11 cellular contexts compared by ENCODE assay signal in the genomic region with DNA sequence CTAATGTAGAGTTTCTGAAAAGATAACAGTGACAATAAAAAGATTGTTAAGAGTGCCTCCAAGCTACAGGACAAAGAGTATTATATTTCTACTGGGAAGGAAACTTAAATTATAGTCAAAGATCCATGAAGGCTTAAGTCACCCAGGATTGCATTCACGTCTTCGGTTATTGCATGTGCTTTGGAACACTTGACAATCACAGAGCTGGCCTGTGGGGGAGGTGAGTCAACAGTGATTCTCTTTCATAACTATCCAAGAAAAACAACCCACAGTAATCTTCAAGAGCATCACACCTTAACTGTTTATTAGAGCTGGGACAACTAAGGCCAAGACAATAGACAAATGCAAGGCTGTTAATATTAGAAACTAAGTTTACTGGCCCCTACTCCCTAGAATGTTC. TPM values are rescaled to one million over a fixed set of nuclear protein-coding genes. Genes with fewer than 3 reads are reported as not detected.
DNase-seq lines count a peak whose midpoint lies in the region; ATAC-seq, FAIRE-seq and TF ChIP-seq lines count a peak whose summit lies in the region.
"Had no signal": no experiment of that assay in that cellular context is flagged by ENCODE, and none has a peak within 500 bp of the region (broad histone marks: within the 10 kb centered on the region; RNA-seq: fewer than 3 reads in every experiment).

No MANE protein-coding gene starts in this region.

- WGBS in A549 (ENCODE audit: missing lambda C conversion rate) = 6% methylated on average over 2 of the region's 2 CpGs
- 23 to 24% methylated on average over 2 of the region's 2 CpGs for WGBS in body of pancreas, 2 donors

- CTCF ChIA-PET in A549 (lab: Yijun Ruan, JAX) = interaction anchor here (1.1 kb wide), 1 partner anchor 10 kb away, joined by 3 read pairs; no protein-coding TSS in a partner anchor

- no peak overlapping the region for H3K4me3 Mint-ChIP-seq in stimulated activated effector memory CD8-positive, alpha-beta T cell treated with anti-CD3 and anti-CD28 coated beads, Interleukin-12 subunit alpha, Interleukin-12 subunit beta, amount 100 ng/mL, for 72 hours
- H3K4me3 Mint-ChIP-seq in endothelial cell (ENCODE audit: unreplicated experiment) = no peak overlapping the region

- no peak overlapping the region for H3K27ac Mint-ChIP-seq in stimulated activated effector memory CD8-positive, alpha-beta T cell treated with anti-CD3 and anti-CD28 coated beads, Interleukin-12 subunit alpha, Interleukin-12 subunit beta, amount 100 ng/mL, for 72 hours
- H3K27ac Mint-ChIP-seq in endothelial cell (ENCODE audit: unreplicated experiment) = no peak overlapping the region

- TF ChIP-seq CTCF in A549 (IDR thresholded peaks at IDR 0.05) = no peak
- TF ChIP-seq CTCF in body of pancreas (IDR thresholded peaks at IDR 0.05) = no peak
- no peak for TF ChIP-seq CTCF in left lung (IDR thresholded peaks at IDR 0.05)
- TF ChIP-seq CTCF in endothelial cell (IDR thresholded peaks at IDR 0.05; ENCODE audit: unreplicated experiment) = no peak

- H3K36me3 ChIP-seq in body of pancreas (replicated peaks in 1 of 2; ENCODE audit: insufficient read depth in 1 of 2, low read depth in 2 of 2) (no peaks in the 10 kb centered on the region), left lung (no peaks in the 10 kb centered on the region)

- peak; percentile 67 to 97 for ATAC-seq in A549
- ATAC-seq in body of pancreas = peak; percentile 80
- ATAC-seq in left lung = peak; percentile 90
- ATAC-seq in stimulated activated effector memory CD8-positive, alpha-beta T cell treated with anti-CD3 and anti-CD28 coated beads, Interleukin-12 subunit alpha, Interleukin-12 subunit beta, amount 100 ng/mL, for 72 hours = no peak
- no peak for ATAC-seq in HG02852 (IDR thresholded peaks at IDR 0.05; ENCODE audit: unreplicated experiment)

- FAIRE-seq in A549 (lab: Jason Lieb, UNC) = peak; percentile 49
- no peak for FAIRE-seq in HTR-8/SVneo (lab: Jason Lieb, UNC)
- FAIRE-seq: H1, TTC549 had no signal

- H3K4me3 ChIP-seq in A549 = no peak overlapping the region
- no peak overlapping the region for H3K4me3 ChIP-seq in body of pancreas
- no peak overlapping the region for H3K4me3 ChIP-seq in left lung

- H3K27ac ChIP-seq in A549 (peak overlapping the region; percentile 76 to 88), body of pancreas (peak overlapping the region in 3 of 4 donors; percentile 33 to 65 (median 61)), left lung (no peak overlapping the region)

- peaks cover 2% of the 10 kb centered on the region for H3K27me3 Mint-ChIP-seq in endothelial cell (ENCODE audit: unreplicated experiment)

- POLR2A ChIA-PET in A549 (lab: Yijun Ruan, JAX) = interaction anchor here (1.1 kb wide), 1 partner anchor 11 kb away, joined by 4 read pairs; no protein-coding TSS in a partner anchor

- peak in 1 of 2 experiments; percentile 46; a peak in 2 of 5 replicates for TF ChIP-seq RAD21 in A549 (conservative IDR thresholded peaks at IDR 0.05 in 1 of 2, IDR thresholded peaks at IDR 0.05 in 1 of 2)

- peaks cover 32% of the 10 kb centered on the region; the same call in 2 of the 3 replicates for H3K4me1 ChIP-seq in A549
- peaks cover 24% of the 10 kb centered on the region for H3K4me1 ChIP-seq in body of pancreas
- H3K4me1 ChIP-seq in left lung = no peaks in the 10 kb centered on the region

- no peaks in the 10 kb centered on the region for H3K4me1 Mint-ChIP-seq in stimulated activated effector memory CD8-positive, alpha-beta T cell treated with anti-CD3 and anti-CD28 coated beads, Interleukin-12 subunit alpha, Interleukin-12 subunit beta, amount 100 ng/mL, for 72 hours
- no peaks in the 10 kb centered on the region for H3K4me1 Mint-ChIP-seq in endothelial cell (ENCODE audit: unreplicated experiment)

- DNase-seq in A549 (ENCODE audit: low read depth in 1 of 2, low spot score in 1 of 2) = peak; percentile 36 to 78
- peak; percentile 39 for DNase-seq in HTR-8/SVneo (ENCODE audit: insufficient read length, low spot score)
- DNase-seq in body of pancreas = peak; percentile 32 to 60 (median 45)
- no peak for DNase-seq in left lung
- DNase-seq in stimulated activated effector memory CD8-positive, alpha-beta T cell treated with anti-CD3 and anti-CD28 coated beads, Interleukin-12 subunit alpha, Interleukin-12 subunit beta, amount 100 ng/mL, for 72 hours (ENCODE audit: low spot score in 2 of 2) = no peak
- no peak for DNase-seq in endothelial cell (ENCODE audit: low spot score)
- DNase-seq in C1 segment of cervical spinal cord (lab: John Stamatoyannopoulos, UW) = no peak
- DNase-seq: NCI-H226 had no signal

- peak overlapping the region; percentile 73 for H3K4me2 ChIP-seq in A549

- peaks cover 14% of the 10 kb centered on the region for H3K9me3 Mint-ChIP-seq in stimulated activated effector memory CD8-positive, alpha-beta T cell treated with anti-CD3 and anti-CD28 coated beads, Interleukin-12 subunit alpha, Interleukin-12 subunit beta, amount 100 ng/mL, for 72 hours
- H3K9me3 Mint-ChIP-seq in endothelial cell (ENCODE audit: unreplicated experiment) = no peaks in the 10 kb centered on the region

- TF ChIP-seq POLR2A in A549 (IDR thresholded peaks at IDR 0.05; ENCODE audit: low read length) = no peak
- TF ChIP-seq POLR2A in body of pancreas (IDR thresholded peaks at IDR 0.05) = no peak

- intact Hi-C loops in body of pancreas (cut with DNase I) = no loop called here
- intact Hi-C loops in left lung (cut with DNase I) = no loop called here

- TF ChIP-seq EP300 in A549 (IDR thresholded peaks at IDR 0.05) = peak; percentile 89 to 92; a peak in 4 of 5 replicates

- 0 out of 3 replicates have a peak, but pooled peaks cover 6% of the 10 kb centered on the region for H3K9me3 ChIP-seq in A549
- H3K9me3 ChIP-seq in body of pancreas = no peaks in the 10 kb centered on the region
- H3K9me3 ChIP-seq in left lung = peaks cover 0 to 14% of the 10 kb centered on the region in 2 donors

- H3K27me3 ChIP-seq in body of pancreas = no peaks in the 10 kb centered on the region
- no peaks in the 10 kb centered on the region for H3K27me3 ChIP-seq in left lung

- H3K36me3 Mint-ChIP-seq in stimulated activated effector memory CD8-positive, alpha-beta T cell treated with anti-CD3 and anti-CD28 coated beads, Interleukin-12 subunit alpha, Interleukin-12 subunit beta, amount 100 ng/mL, for 72 hours = no peaks in the 10 kb centered on the region
- no peaks in the 10 kb centered on the region for H3K36me3 Mint-ChIP-seq in endothelial cell (ENCODE audit: low read depth, unreplicated experiment)

TF ChIP-seq in A549, 52 proteins besides CTCF, POLR2A, EP300 and RAD21:
- peak; percentile 91 to 96; a peak in 4 of 5 replicates for TF ChIP-seq JUN (IDR thresholded peaks at IDR 0.05)
- TF ChIP-seq HOXA7 (CRISPR knock-in tag; IDR thresholded peaks at IDR 0.05) = no peak
- TF ChIP-seq CEBPB (IDR thresholded peaks at IDR 0.05) = peak; percentile 58 to 86
- TF ChIP-seq KDM1A (IDR thresholded peaks at IDR 0.05; ENCODE audit: low read depth) = no peak
- peak; percentile 81 for TF ChIP-seq JUNB (IDR thresholded peaks at IDR 0.05)
- peak; percentile 78 for TF ChIP-seq GATA3 (IDR thresholded peaks at IDR 0.05; ENCODE audit: borderline replicate concordance)
- no peak for TF ChIP-seq NFE2L2 (conservative IDR thresholded peaks at IDR 0.05; ENCODE audit: low read length)
- no peak for TF ChIP-seq TP53 (CRISPR knock-in tag; IDR thresholded peaks at IDR 0.05)
- TF ChIP-seq, protein P1, sequence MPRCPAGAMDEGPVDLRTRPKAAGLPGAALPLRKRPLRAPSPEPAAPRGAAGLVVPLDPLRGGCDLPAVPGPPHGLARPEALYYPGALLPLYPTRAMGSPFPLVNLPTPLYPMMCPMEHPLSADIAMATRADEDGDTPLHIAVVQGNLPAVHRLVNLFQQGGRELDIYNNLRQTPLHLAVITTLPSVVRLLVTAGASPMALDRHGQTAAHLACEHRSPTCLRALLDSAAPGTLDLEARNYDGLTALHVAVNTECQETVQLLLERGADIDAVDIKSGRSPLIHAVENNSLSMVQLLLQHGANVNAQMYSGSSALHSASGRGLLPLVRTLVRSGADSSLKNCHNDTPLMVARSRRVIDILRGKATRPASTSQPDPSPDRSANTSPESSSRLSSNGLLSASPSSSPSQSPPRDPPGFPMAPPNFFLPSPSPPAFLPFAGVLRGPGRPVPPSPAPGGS (IDR thresholded peaks at IDR 0.05) = peak; percentile 92; the same call in 2 of the 3 replicates
- TF ChIP-seq SMC3 (IDR thresholded peaks at IDR 0.05) = 0 out of 3 replicates have a peak, but pooled peaks have one; percentile 14
- TF ChIP-seq, protein P2, sequence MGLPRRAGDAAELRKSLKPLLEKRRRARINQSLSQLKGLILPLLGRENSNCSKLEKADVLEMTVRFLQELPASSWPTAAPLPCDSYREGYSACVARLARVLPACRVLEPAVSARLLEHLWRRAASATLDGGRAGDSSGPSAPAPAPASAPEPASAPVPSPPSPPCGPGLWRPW (IDR thresholded peaks at IDR 0.05) = peak; percentile 73
- TF ChIP-seq, protein P3, sequence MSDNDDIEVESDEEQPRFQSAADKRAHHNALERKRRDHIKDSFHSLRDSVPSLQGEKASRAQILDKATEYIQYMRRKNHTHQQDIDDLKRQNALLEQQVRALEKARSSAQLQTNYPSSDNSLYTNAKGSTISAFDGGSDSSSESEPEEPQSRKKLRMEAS (IDR thresholded peaks at IDR 0.05) = peak; percentile 49
- no peak for TF ChIP-seq MAFK (IDR thresholded peaks at IDR 0.05; ENCODE audit: partially characterized antibody)
- peak; percentile 54; the same call in 1 of the 2 replicates for TF ChIP-seq FOSL2 (IDR thresholded peaks at IDR 0.05)
- peak; percentile 51 for TF ChIP-seq FOSL2 (CRISPR knock-in tag; IDR thresholded peaks at IDR 0.05)

RNA-seq across cellular contexts. Expression of gene PDGFC, which starts 40.3 kb away (rescaled TPM):
- polyA plus RNA-seq in A549 (2011; rRNA removed) (4.1 and 4.5 TPM in 2 replicates), A549 (2017; fragmentation: RNase III; extraction: RNeasy Plus Mini Kit Qiagen cat#74134 plus additional on column Dnase treatment) (2.6 to 4.2 TPM (median 3.5 TPM) in 3 replicates)
- 0.38 and 0.49 TPM in 2 replicates for polyA plus RNA-seq in A549 (2012; cell fraction: cytosol; rRNA removed)
- polyA plus RNA-seq in A549 (2012; cell fraction: nucleus; rRNA removed) = 0.79 and 1.2 TPM in 2 replicates
- 5.3 and 7.0 TPM in 2 replicates for polyA minus RNA-seq in A549 (2011; rRNA and poly(A)+ RNA removed)
- total RNA-seq in body of pancreas (10 to 100 TPM; 19.1 to 21.8 TPM), left lung (10 to 100 TPM; 22.4 to 35.7 TPM), endothelial cell (ENCODE audit: unreplicated experiment) (22.0 TPM)

Comparison
In these comparisons a context has a peak if more than half of its experiments do, and no peak if none do; other contexts are left out.
1. ATAC-seq: peak in A549 (2 of 2), body of pancreas (single experiment) and left lung (single experiment); none in stimulated activated effector memory CD8-positive, alpha-beta T cell treated with anti-CD3 and anti-CD28 coated beads, Interleukin-12 subunit alpha, Interleukin-12 subunit beta, amount 100 ng/mL, for 72 hours (single experiment) and HG02852 (single experiment).
2. DNase-seq: peak in A549 (2 of 2), HTR-8/SVneo (single experiment) and body of pancreas (4 of 4); none in left lung (0 of 2), stimulated activated effector memory CD8-positive, alpha-beta T cell treated with anti-CD3 and anti-CD28 coated beads, Interleukin-12 subunit alpha, Interleukin-12 subunit beta, amount 100 ng/mL, for 72 hours (0 of 2), endothelial cell (single experiment) and C1 segment of cervical spinal cord (0 of 14).
3. H3K27ac ChIP-seq: peak in A549 (2 of 2) and body of pancreas (3 of 4); none in left lung (0 of 2).